8 cellular contexts compared by ENCODE assay signal in genomic region chr2:288002-288742, GRCh38. TPM values are rescaled to one million over a fixed set of nuclear protein-coding genes. Genes with fewer than 3 reads are reported as not detected.
A peak's percentile ranks its signal among the peaks of the same experiment; 100 is the strongest.
DNase-seq lines count a peak whose midpoint lies in the region; ATAC-seq, FAIRE-seq and TF ChIP-seq lines count a peak whose summit lies in the region.

Gene ALKAL2, minus strand, starts transcription at chr2:288091. Its CDS starts 256 bp downstream, at chr2:287835.

- H3K27ac Mint-ChIP-seq in chondrocyte (ENCODE audit: unreplicated experiment) = peak within 1 kb of the TSS; percentile 54

- TF ChIP-seq EP300 in A549 (IDR thresholded peaks at IDR 0.05) = no peak

- H3K14ac ChIP-seq in mesenchymal stem cell (ENCODE audit: low read length in 2 of 2) = no peak within 1 kb of the TSS

- FAIRE-seq in A549 (lab: Jason Lieb, UNC) = no peak

- TF ChIP-seq CTCF in A549 (IDR thresholded peaks at IDR 0.05) (no peak), HEK293 (tag by site-specific recombination; IDR thresholded peaks at IDR 0.05) (no peak), chondrocyte (IDR thresholded peaks at IDR 0.05) (peak; percentile 13)

- peaks cover 28% of the 10 kb centered on the region for H3K4me1 Mint-ChIP-seq in chondrocyte (ENCODE audit: low read depth)

- H3K18ac ChIP-seq in mesenchymal stem cell (ENCODE audit: low read depth in 1 of 2, low read length in 2 of 2) = no peak within 1 kb of the TSS

- no peaks in the 10 kb centered on the region for H3K9me3 Mint-ChIP-seq in chondrocyte (ENCODE audit: low read depth)

- no peak within 1 kb of the TSS for H2BK120ac ChIP-seq in mesenchymal stem cell (ENCODE audit: low read depth, low read length)

- DNase-seq in A549 (ENCODE audit: low read depth in 1 of 2, low spot score in 1 of 2) (no peak), chondrocyte (ENCODE audit: low spot score) (no peak), mesenchymal stem cell (peak; percentile 15), GF-D8 (lab: John Stamatoyannopoulos, UW) (no peak), NAMALWA (ENCODE audit: low spot score) (no peak)

- no peak for TF ChIP-seq POLR2A in A549 (IDR thresholded peaks at IDR 0.05; ENCODE audit: low read length)

- H3K4me1 ChIP-seq in A549 (peaks cover 16% of the 10 kb centered on the region), HEK293 (ENCODE audit: control insufficient read depth, insufficient read depth, low read length) (no peaks in the 10 kb centered on the region), mesenchymal stem cell (ENCODE audit: control insufficient read depth, insufficient read depth, low read depth, low read length) (peaks cover 33% of the 10 kb centered on the region)

- H3K27me3 Mint-ChIP-seq in chondrocyte (ENCODE audit: low read depth) = no peaks in the 10 kb centered on the region

- 8% methylated on average over 17 of the region's 115 CpGs for WGBS in A549 (ENCODE audit: missing lambda C conversion rate)
- WGBS in mesenchymal stem cell = 1% methylated on average over 64 of the region's 115 CpGs

- peak within 1 kb of the TSS in 1 of 2 experiments; percentile 19 for H3K23ac ChIP-seq in mesenchymal stem cell (ENCODE audit: low read length in 2 of 2)

- no peak within 1 kb of the TSS for H2BK12ac ChIP-seq in mesenchymal stem cell (ENCODE audit: low read length in 2 of 2)

- H3K4me3 ChIP-seq in A549 (peak within 1 kb of the TSS; percentile 31), HEK293 (ENCODE audit: low read depth, low read length) (peak within 1 kb of the TSS; percentile 17), mesenchymal stem cell (ENCODE audit: insufficient read depth in 1 of 2, low read depth in 1 of 2, low read length in 2 of 2) (peak within 1 kb of the TSS; percentile 45 to 47)

- no peak within 1 kb of the TSS for H4K91ac ChIP-seq in mesenchymal stem cell (ENCODE audit: low read length)

- TF ChIP-seq RAD21 in A549 (conservative IDR thresholded peaks at IDR 0.05 in 1 of 2, IDR thresholded peaks at IDR 0.05 in 1 of 2) = no peak

- peaks cover 16 to 26% of the 10 kb centered on the region in 2 experiments for H3K27me3 ChIP-seq in mesenchymal stem cell (ENCODE audit: control insufficient read depth in 1 of 2, insufficient read depth in 1 of 2, low read length in 2 of 2)

- no peak within 1 kb of the TSS for H2BK5ac ChIP-seq in mesenchymal stem cell (ENCODE audit: low read depth, low read length, poor library complexity, severe bottlenecking)

- H3K4me3 Mint-ChIP-seq in chondrocyte (ENCODE audit: unreplicated experiment) = peak within 1 kb of the TSS; percentile 82

- no peaks in the 10 kb centered on the region for H3K9me3 ChIP-seq in A549
- no peaks in the 10 kb centered on the region for H3K9me3 ChIP-seq in HEK293 (ENCODE audit: control insufficient read depth, insufficient read depth, low read depth, low read length)
- H3K9me3 ChIP-seq in mesenchymal stem cell (ENCODE audit: control insufficient read depth, low read length) = no peaks in the 10 kb centered on the region

- H3K36me3 ChIP-seq in HEK293 (ENCODE audit: control insufficient read depth in 2 of 2, insufficient read depth in 1 of 2, low read length in 2 of 2) = no peaks in the 10 kb centered on the region
- H3K36me3 ChIP-seq in mesenchymal stem cell (ENCODE audit: control insufficient read depth in 1 of 2, insufficient read depth in 2 of 2, low read depth in 1 of 2, low read length in 2 of 2) = peaks cover 0 to 4% of the 10 kb centered on the region in 2 experiments

- H2AK5ac ChIP-seq in mesenchymal stem cell (ENCODE audit: low read length, severe bottlenecking) = no peak within 1 kb of the TSS

- peaks cover 23% of the 10 kb centered on the region for H3K36me3 Mint-ChIP-seq in chondrocyte (ENCODE audit: low read depth)

- peaks cover 1% of the 10 kb centered on the region for H3K79me1 ChIP-seq in mesenchymal stem cell (replicated peaks; ENCODE audit: low read length, poor library complexity, severe bottlenecking)

- CTCF ChIA-PET in A549 (lab: Yijun Ruan, JAX) = interaction anchor here (1.6 to 2.2 kb wide), 2 partner anchors 13 to 34 kb away, joined by 3 to 14 read pairs; no protein-coding TSS in a partner anchor
- CTCF ChIA-PET in HEK293 (lab: Yijun Ruan, JAX) = no interaction called here

- no peak within 1 kb of the TSS for H3K4ac ChIP-seq in mesenchymal stem cell (ENCODE audit: low read depth in 1 of 2, low read length in 2 of 2)

- no peak within 1 kb of the TSS for H2AFZ ChIP-seq in mesenchymal stem cell (ENCODE audit: low read depth, low read length)

- ATAC-seq in A549 (peak in 1 of 2 experiments; percentile 25; a peak in 1 of 6 replicates), HG03354 (IDR thresholded peaks at IDR 0.05; ENCODE audit: poor library complexity, severe bottlenecking, unreplicated experiment) (no peak), GM21390 (IDR thresholded peaks at IDR 0.05; ENCODE audit: unreplicated experiment) (no peak)

- POLR2A ChIA-PET in A549 (lab: Yijun Ruan, JAX) = no interaction called here
- POLR2A ChIA-PET in HEK293 (lab: Yijun Ruan, JAX) = interaction anchor here (0.5 kb wide), 1 partner anchor 178 kb away, joined by 3 read pairs; no protein-coding TSS in a partner anchor

- H3K4me2 ChIP-seq in A549 (peak within 1 kb of the TSS; percentile 99), mesenchymal stem cell (ENCODE audit: low read length, poor library complexity, severe bottlenecking) (peak within 1 kb of the TSS; percentile 76)

- H4K8ac ChIP-seq in mesenchymal stem cell (ENCODE audit: low read length) = no peak within 1 kb of the TSS

- H3K9ac ChIP-seq in mesenchymal stem cell (ENCODE audit: low read length) = no peak within 1 kb of the TSS

- H2BK15ac ChIP-seq in mesenchymal stem cell (ENCODE audit: low read depth, poor library complexity, severe bottlenecking) = no peak within 1 kb of the TSS

- no peak within 1 kb of the TSS for H3K27ac ChIP-seq in A549
- no peak within 1 kb of the TSS for H3K27ac ChIP-seq in HEK293 (ENCODE audit: extremely low read depth, low read depth, low read length)
- H3K27ac ChIP-seq in mesenchymal stem cell (ENCODE audit: low read length, poor library complexity, severe bottlenecking) = no peak within 1 kb of the TSS

TF ChIP-seq in A549, 52 proteins besides CTCF, POLR2A, EP300 and RAD21:
- no peak for TF ChIP-seq JUNB (IDR thresholded peaks at IDR 0.05)

TF ChIP-seq in HEK293, 187 proteins besides CTCF, POLR2A, EP300 and RAD21:
- TF ChIP-seq ZBTB21 (tag by site-specific recombination; IDR thresholded peaks at IDR 0.05) (no peak), ZNF514 (tag by site-specific recombination; IDR thresholded peaks at IDR 0.05) (no peak), ZFP41 (tag by site-specific recombination; IDR thresholded peaks at IDR 0.05; ENCODE audit: borderline replicate concordance) (no peak), ZNF530 (tag by site-specific recombination; IDR thresholded peaks at IDR 0.05; ENCODE audit: low read depth) (no peak), ZNF561 (tag by site-specific recombination; IDR thresholded peaks at IDR 0.05; ENCODE audit: borderline replicate concordance) (no peak), ZNF16 (tag by site-specific recombination; IDR thresholded peaks at IDR 0.05; ENCODE audit: low read depth) (no peak), ZBTB26 (tag by site-specific recombination; optimal IDR thresholded peaks at IDR 0.05) (peak; percentile 45), ZNF169 (tag by site-specific recombination; IDR thresholded peaks at IDR 0.05) (no peak)

RNA-seq across cellular contexts. Expression of gene ALKAL2, which starts in this region (rescaled TPM):
- polyA plus RNA-seq in A549 (2011; rRNA removed) (not detected in 2 replicates), A549 (2017; fragmentation: RNase III; extraction: RNeasy Plus Mini Kit Qiagen cat#74134 plus additional on column Dnase treatment) (not detected in 3 replicates)
- polyA plus RNA-seq in A549 (2012; cell fraction: cytosol; rRNA removed) = not detected in 2 replicates
- not detected in 2 replicates for polyA plus RNA-seq in A549 (2012; cell fraction: nucleus; rRNA removed)
- polyA minus RNA-seq in A549 (2011; rRNA and poly(A)+ RNA removed) = not detected in 2 replicates
- 150 to 164 TPM (median 154 TPM) in 3 replicates for total RNA-seq in chondrocyte
- 2.4 TPM for polyA plus RNA-seq in mesenchymal stem cell (2013, experiment 1 of 2)
- 2.5 TPM for polyA plus RNA-seq in mesenchymal stem cell (2013, experiment 2 of 2)
